ENCODE assay signal across 1 cellular context in genomic region chr2:113214141-113214540, GRCh38.
TF ChIP-seq lines count a peak whose summit lies in the region.

No MANE protein-coding gene starts in this region.

TF ChIP-seq in A549, 52 proteins besides CTCF, POLR2A, EP300 and RAD21 (continued from another document):
- TF ChIP-seq REST (IDR thresholded peaks at IDR 0.05) (no peak), RARB (CRISPR knock-in tag; IDR thresholded peaks at IDR 0.05) (no peak), MAFK (IDR thresholded peaks at IDR 0.05; ENCODE audit: partially characterized antibody) (no peak), BCL3 (IDR thresholded peaks at IDR 0.05) (no peak), NFE2L2 (conservative IDR thresholded peaks at IDR 0.05; ENCODE audit: low read length) (no peak), CHD2 (IDR thresholded peaks at IDR 0.05; ENCODE audit: low read length, partially characterized antibody) (no peak), CBX2 (IDR thresholded peaks at IDR 0.05; ENCODE audit: borderline replicate concordance, low read depth) (no peak), HOXB5 (CRISPR knock-in tag; IDR thresholded peaks at IDR 0.05) (no peak), MAZ (IDR thresholded peaks at IDR 0.05; ENCODE audit: borderline replicate concordance, low read depth, low read length) (no peak), NR3C1 (IDR thresholded peaks at IDR 0.05) (no peak), FOSL2 (IDR thresholded peaks at IDR 0.05) (no peak), FOSL2 (CRISPR knock-in tag; IDR thresholded peaks at IDR 0.05) (no peak)
- TF ChIP-seq, protein P1, sequence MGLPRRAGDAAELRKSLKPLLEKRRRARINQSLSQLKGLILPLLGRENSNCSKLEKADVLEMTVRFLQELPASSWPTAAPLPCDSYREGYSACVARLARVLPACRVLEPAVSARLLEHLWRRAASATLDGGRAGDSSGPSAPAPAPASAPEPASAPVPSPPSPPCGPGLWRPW (IDR thresholded peaks at IDR 0.05), result no peak
- TF ChIP-seq, protein P2, sequence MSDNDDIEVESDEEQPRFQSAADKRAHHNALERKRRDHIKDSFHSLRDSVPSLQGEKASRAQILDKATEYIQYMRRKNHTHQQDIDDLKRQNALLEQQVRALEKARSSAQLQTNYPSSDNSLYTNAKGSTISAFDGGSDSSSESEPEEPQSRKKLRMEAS (IDR thresholded peaks at IDR 0.05), result no peak
TF ChIP-seq in A549: peak in this region for 0.
